In the genomic region with DNA sequence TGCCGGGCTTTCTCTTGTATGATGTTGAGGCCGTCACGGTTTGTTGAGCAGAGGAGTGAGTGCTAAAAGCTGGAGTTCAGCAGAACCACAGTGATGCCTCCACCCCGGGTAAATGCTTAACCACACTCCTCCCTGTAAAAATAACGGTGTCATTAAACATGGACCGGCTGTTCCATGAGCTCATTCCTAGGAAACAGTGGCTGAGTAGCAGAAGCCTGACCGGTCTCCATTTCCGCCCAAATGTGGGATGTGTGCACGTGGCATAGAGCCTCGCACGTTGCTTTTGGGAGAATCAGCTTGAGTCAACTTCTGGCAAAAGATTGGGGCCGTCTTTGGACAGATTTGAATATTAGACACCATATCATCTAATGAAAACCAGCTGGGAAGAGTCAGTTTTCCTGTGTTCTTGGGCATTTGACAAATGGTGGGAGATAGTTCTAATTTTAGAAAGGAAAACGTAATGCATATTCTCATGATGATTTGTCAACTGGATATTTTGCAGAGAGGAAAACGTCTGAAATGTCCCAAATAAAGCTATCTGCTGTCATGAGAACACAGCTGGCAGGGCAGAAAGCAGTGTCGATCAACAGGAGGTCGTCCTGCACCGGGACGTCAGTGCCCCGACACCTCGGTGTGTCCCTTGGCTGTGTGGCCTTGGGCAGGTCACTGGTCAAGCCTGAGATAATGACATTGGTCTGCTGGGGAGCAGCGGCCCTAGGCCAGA, we compare ENCODE assay signal across 1 cellular context.
TF ChIP-seq lines count a peak whose summit lies in the region.

No MANE protein-coding gene starts in this region.

TF ChIP-seq in HepG2, 621 proteins besides CTCF, POLR2A, EP300 and RAD21 (continued from another document and continues in another):
- TF ChIP-seq IKZF4 (CRISPR knock-in tag; IDR thresholded peaks at IDR 0.05; ENCODE audit: borderline replicate concordance, low read depth, not compliant biosample characterization) (peak; percentile 62), ZSCAN20 (CRISPR knock-in tag; IDR thresholded peaks at IDR 0.05; ENCODE audit: borderline replicate concordance) (no peak), ZNF850 (CRISPR knock-in tag; conservative IDR thresholded peaks at IDR 0.05) (no peak), SRSF1 (optimal IDR thresholded peaks at IDR 0.05; ENCODE audit: low read depth, low read length) (no peak), ZNF335 (CRISPR knock-in tag; IDR thresholded peaks at IDR 0.05) (peak; percentile 76; the same call in 1 of the 2 replicates), MEIS2 (CRISPR knock-in tag; IDR thresholded peaks at IDR 0.05) (0 out of 2 replicates have a peak, but pooled peaks have one; percentile 39), PITX1 (CRISPR knock-in tag; IDR thresholded peaks at IDR 0.05) (peak; percentile 44; the same call in 1 of the 2 replicates), SNRNP70 (IDR thresholded peaks at IDR 0.05; ENCODE audit: low read depth, low read length) (no peak), CHD4 (IDR thresholded peaks at IDR 0.05; ENCODE audit: borderline replicate concordance, low read length) (no peak), ZNF550 (CRISPR knock-in tag; IDR thresholded peaks at IDR 0.05; ENCODE audit: borderline replicate concordance) (no peak), ZNF772 (CRISPR knock-in tag; IDR thresholded peaks at IDR 0.05) (no peak), MTF2 (CRISPR knock-in tag; IDR thresholded peaks at IDR 0.05; ENCODE audit: borderline replicate concordance) (no peak), MBNL3 (CRISPR knock-in tag; conservative IDR thresholded peaks at IDR 0.05) (no peak), ZNF382 (CRISPR knock-in tag; IDR thresholded peaks at IDR 0.05; ENCODE audit: borderline replicate concordance) (no peak), PCBP1 (IDR thresholded peaks at IDR 0.05; ENCODE audit: borderline replicate concordance, low read depth, low read length) (no peak), ZBTB21 (CRISPR knock-in tag; IDR thresholded peaks at IDR 0.05) (peak; percentile 91), ZNF792 (CRISPR knock-in tag; IDR thresholded peaks at IDR 0.05) (peak; percentile 64; the same call in 1 of the 2 replicates), ZBTB7A (CRISPR knock-in tag; IDR thresholded peaks at IDR 0.05) (no peak), CBFB (CRISPR knock-in tag; IDR thresholded peaks at IDR 0.05) (no peak), ATRX (CRISPR knock-in tag; IDR thresholded peaks at IDR 0.05; ENCODE audit: borderline replicate concordance) (no peak), ZNF644 (CRISPR knock-in tag; IDR thresholded peaks at IDR 0.05; ENCODE audit: low read depth) (peak; percentile 62; the same call in 1 of the 2 replicates), MTA3 (CRISPR knock-in tag; IDR thresholded peaks at IDR 0.05) (no peak), ZNF577 (CRISPR knock-in tag; IDR thresholded peaks at IDR 0.05; ENCODE audit: borderline replicate concordance, low read depth) (no peak), ZNF709 (CRISPR knock-in tag; IDR thresholded peaks at IDR 0.05) (0 out of 2 replicates have a peak, but pooled peaks have one; percentile 56)
- TF ChIP-seq, protein P1, sequence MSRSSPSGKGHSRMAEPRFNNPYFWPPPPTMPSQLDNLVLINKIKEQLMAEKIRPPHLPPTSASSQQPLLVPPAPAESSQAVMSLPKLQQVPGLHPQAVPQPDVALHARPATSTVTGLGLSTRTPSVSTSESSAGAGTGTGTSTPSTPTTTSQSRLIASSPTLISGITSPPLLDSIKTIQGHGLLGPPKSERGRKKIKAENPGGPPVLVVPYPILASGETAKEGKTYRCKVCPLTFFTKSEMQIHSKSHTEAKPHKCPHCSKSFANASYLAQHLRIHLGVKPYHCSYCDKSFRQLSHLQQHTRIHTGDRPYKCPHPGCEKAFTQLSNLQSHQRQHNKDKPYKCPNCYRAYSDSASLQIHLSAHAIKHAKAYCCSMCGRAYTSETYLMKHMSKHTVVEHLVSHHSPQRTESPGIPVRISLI (CRISPR knock-in tag; IDR thresholded peaks at IDR 0.05; ENCODE audit: borderline replicate concordance) = no peak
- TF ChIP-seq, protein P2, sequence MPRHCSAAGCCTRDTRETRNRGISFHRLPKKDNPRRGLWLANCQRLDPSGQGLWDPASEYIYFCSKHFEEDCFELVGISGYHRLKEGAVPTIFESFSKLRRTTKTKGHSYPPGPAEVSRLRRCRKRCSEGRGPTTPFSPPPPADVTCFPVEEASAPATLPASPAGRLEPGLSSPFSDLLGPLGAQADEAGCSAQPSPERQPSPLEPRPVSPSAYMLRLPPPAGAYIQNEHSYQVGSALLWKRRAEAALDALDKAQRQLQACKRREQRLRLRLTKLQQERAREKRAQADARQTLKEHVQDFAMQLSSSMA (CRISPR knock-in tag; IDR thresholded peaks at IDR 0.05) = no peak
- TF ChIP-seq, protein P3, sequence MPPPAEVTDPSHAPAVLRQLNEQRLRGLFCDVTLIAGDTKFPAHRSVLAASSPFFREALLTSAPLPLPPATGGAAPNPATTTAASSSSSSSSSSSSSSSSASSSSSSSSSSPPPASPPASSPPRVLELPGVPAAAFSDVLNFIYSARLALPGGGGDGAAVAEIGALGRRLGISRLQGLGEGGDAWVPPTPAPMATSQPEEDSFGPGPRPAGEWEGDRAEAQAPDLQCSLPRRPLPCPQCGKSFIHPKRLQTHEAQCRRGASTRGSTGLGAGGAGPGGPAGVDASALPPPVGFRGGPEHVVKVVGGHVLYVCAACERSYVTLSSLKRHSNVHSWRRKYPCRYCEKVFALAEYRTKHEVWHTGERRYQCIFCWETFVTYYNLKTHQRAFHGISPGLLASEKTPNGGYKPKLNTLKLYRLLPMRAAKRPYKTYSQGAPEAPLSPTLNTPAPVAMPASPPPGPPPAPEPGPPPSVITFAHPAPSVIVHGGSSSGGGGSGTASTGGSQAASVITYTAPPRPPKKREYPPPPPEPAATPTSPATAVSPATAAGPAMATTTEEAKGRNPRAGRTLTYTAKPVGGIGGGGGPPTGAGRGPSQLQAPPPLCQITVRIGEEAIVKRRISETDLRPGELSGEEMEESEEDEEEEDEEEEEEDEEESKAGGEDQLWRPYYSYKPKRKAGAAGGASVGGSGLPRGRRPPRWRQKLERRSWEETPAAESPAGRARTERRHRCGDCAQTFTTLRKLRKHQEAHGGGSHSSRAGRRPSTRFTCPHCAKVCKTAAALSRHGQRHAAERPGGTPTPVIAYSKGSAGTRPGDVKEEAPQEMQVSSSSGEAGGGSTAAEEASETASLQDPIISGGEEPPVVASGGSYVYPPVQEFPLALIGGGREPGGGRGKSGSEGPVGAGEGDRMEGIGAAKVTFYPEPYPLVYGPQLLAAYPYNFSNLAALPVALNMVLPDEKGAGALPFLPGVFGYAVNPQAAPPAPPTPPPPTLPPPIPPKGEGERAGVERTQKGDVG (CRISPR knock-in tag; IDR thresholded peaks at IDR 0.05; ENCODE audit: borderline replicate concordance) = 0 out of 2 replicates have a peak, but pooled peaks have one; percentile 32
- TF ChIP-seq, protein P4, sequence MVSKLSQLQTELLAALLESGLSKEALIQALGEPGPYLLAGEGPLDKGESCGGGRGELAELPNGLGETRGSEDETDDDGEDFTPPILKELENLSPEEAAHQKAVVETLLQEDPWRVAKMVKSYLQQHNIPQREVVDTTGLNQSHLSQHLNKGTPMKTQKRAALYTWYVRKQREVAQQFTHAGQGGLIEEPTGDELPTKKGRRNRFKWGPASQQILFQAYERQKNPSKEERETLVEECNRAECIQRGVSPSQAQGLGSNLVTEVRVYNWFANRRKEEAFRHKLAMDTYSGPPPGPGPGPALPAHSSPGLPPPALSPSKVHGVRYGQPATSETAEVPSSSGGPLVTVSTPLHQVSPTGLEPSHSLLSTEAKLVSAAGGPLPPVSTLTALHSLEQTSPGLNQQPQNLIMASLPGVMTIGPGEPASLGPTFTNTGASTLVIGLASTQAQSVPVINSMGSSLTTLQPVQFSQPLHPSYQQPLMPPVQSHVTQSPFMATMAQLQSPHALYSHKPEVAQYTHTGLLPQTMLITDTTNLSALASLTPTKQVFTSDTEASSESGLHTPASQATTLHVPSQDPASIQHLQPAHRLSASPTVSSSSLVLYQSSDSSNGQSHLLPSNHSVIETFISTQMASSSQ (IDR thresholded peaks at IDR 0.05; ENCODE audit: low read depth) = peak; percentile 78
- TF ChIP-seq, protein P4 (CRISPR knock-in tag; IDR thresholded peaks at IDR 0.05; ENCODE audit: borderline replicate concordance) = peak; percentile 72; the same call in 1 of the 2 replicates
- TF ChIP-seq, protein P5, sequence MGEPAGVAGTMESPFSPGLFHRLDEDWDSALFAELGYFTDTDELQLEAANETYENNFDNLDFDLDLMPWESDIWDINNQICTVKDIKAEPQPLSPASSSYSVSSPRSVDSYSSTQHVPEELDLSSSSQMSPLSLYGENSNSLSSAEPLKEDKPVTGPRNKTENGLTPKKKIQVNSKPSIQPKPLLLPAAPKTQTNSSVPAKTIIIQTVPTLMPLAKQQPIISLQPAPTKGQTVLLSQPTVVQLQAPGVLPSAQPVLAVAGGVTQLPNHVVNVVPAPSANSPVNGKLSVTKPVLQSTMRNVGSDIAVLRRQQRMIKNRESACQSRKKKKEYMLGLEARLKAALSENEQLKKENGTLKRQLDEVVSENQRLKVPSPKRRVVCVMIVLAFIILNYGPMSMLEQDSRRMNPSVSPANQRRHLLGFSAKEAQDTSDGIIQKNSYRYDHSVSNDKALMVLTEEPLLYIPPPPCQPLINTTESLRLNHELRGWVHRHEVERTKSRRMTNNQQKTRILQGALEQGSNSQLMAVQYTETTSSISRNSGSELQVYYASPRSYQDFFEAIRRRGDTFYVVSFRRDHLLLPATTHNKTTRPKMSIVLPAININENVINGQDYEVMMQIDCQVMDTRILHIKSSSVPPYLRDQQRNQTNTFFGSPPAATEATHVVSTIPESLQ (CRISPR knock-in tag; conservative IDR thresholded peaks at IDR 0.05) = no peak
- TF ChIP-seq, protein P6, sequence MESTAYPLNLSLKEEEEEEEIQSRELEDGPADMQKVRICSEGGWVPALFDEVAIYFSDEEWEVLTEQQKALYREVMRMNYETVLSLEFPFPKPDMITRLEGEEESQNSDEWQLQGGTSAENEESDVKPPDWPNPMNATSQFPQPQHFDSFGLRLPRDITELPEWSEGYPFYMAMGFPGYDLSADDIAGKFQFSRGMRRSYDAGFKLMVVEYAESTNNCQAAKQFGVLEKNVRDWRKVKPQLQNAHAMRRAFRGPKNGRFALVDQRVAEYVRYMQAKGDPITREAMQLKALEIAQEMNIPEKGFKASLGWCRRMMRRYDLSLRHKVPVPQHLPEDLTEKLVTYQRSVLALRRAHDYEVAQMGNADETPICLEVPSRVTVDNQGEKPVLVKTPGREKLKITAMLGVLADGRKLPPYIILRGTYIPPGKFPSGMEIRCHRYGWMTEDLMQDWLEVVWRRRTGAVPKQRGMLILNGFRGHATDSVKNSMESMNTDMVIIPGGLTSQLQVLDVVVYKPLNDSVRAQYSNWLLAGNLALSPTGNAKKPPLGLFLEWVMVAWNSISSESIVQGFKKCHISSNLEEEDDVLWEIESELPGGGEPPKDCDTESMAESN (CRISPR knock-in tag; conservative IDR thresholded peaks at IDR 0.05) = no peak
- TF ChIP-seq, protein P7, sequence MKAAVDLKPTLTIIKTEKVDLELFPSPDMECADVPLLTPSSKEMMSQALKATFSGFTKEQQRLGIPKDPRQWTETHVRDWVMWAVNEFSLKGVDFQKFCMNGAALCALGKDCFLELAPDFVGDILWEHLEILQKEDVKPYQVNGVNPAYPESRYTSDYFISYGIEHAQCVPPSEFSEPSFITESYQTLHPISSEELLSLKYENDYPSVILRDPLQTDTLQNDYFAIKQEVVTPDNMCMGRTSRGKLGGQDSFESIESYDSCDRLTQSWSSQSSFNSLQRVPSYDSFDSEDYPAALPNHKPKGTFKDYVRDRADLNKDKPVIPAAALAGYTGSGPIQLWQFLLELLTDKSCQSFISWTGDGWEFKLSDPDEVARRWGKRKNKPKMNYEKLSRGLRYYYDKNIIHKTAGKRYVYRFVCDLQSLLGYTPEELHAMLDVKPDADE (CRISPR knock-in tag; IDR thresholded peaks at IDR 0.05) = no peak
- TF ChIP-seq, protein P8, sequence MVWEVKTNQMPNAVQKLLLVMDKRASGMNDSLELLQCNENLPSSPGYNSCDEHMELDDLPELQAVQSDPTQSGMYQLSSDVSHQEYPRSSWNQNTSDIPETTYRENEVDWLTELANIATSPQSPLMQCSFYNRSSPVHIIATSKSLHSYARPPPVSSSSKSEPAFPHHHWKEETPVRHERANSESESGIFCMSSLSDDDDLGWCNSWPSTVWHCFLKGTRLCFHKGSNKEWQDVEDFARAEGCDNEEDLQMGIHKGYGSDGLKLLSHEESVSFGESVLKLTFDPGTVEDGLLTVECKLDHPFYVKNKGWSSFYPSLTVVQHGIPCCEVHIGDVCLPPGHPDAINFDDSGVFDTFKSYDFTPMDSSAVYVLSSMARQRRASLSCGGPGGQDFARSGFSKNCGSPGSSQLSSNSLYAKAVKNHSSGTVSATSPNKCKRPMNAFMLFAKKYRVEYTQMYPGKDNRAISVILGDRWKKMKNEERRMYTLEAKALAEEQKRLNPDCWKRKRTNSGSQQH (CRISPR knock-in tag; IDR thresholded peaks at IDR 0.05; ENCODE audit: low read depth) = no peak
- TF ChIP-seq, protein P9, sequence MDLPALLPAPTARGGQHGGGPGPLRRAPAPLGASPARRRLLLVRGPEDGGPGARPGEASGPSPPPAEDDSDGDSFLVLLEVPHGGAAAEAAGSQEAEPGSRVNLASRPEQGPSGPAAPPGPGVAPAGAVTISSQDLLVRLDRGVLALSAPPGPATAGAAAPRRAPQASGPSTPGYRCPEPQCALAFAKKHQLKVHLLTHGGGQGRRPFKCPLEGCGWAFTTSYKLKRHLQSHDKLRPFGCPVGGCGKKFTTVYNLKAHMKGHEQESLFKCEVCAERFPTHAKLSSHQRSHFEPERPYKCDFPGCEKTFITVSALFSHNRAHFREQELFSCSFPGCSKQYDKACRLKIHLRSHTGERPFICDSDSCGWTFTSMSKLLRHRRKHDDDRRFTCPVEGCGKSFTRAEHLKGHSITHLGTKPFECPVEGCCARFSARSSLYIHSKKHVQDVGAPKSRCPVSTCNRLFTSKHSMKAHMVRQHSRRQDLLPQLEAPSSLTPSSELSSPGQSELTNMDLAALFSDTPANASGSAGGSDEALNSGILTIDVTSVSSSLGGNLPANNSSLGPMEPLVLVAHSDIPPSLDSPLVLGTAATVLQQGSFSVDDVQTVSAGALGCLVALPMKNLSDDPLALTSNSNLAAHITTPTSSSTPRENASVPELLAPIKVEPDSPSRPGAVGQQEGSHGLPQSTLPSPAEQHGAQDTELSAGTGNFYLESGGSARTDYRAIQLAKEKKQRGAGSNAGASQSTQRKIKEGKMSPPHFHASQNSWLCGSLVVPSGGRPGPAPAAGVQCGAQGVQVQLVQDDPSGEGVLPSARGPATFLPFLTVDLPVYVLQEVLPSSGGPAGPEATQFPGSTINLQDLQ (CRISPR knock-in tag; IDR thresholded peaks at IDR 0.05) = no peak
